Comparison of ENCODE assay signal across 8 cellular contexts in the genomic region with DNA sequence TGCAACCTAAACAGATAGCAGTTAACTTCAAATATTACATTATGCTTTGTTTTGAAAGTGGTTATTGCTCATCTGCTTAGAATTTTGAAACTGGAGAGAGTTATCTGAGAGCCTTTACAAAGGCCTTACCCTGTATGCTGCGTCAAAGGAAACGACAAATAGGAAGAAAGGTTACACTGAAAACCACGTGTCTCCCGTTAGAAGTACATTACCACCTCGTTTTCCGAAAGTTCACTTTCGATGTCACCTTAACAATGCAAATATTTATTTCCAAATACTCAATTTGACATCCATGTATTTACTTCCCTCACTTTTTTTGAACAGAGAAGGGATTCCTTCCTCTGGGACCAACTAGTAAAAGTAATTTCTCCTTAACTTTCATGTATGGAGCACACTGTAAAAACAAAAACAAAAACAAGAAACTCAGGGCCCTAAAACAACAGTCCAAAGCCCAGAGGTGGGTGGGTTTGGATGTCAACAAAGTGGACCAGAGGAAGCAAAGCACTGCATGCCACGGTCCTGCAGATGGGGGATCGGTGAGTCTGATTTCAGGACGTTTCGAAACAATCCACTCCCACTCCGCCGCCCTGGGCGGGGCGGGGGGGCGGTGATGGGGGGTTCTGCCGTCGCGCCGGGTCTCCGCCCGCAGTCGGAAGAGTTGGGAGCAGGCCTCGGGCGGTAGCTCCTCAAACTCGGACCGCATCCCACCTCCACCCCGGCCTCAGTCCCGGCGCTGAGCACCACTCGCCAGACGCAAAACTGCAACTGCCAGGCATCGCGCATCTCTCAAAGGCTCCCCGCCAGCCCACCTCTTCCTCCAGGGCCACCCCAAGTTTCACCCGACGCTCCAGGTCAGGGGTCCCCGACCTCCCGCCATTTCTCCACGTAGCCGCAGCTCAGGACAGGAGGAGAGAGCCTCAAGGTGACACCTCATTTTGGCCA. TPM values are rescaled to one million over a fixed set of nuclear protein-coding genes. Genes with fewer than 3 reads are reported as not detected.
DNase-seq lines count a peak whose midpoint lies in the region; ATAC-seq and TF ChIP-seq lines count a peak whose summit lies in the region.

No MANE protein-coding gene starts in this region.

- H3K27me3 Mint-ChIP-seq in CD4-positive, alpha-beta T cell: no peaks in the 10 kb centered on the region

- peaks cover 2% of the 10 kb centered on the region for H3K9me3 Mint-ChIP-seq in CD4-positive, alpha-beta T cell

- intact Hi-C loops in CD4-positive, alpha-beta T cell (cut with DNase I, micrococcal nuclease): loop anchor here (1.0 to 10.0 kb wide), 12 partner anchors 124 to 1199 kb away; a partner anchor contains a TSS
- intact Hi-C loops in left ventricle myocardium inferior (cut with micrococcal nuclease) (no loop called here), psoas muscle (cut with DNase I) (loop anchor here in 1 of 2 donors (5.0 kb wide), 1 partner anchor 201 kb away; a partner anchor contains a TSS)

- no peaks in the 10 kb centered on the region for H3K9me3 ChIP-seq in CD4-positive, alpha-beta T cell (ENCODE audit: control insufficient read depth, low read length)
- no peaks in the 10 kb centered on the region for H3K9me3 ChIP-seq in left ventricle myocardium inferior (replicated peaks)
- no peaks in the 10 kb centered on the region for H3K9me3 ChIP-seq in psoas muscle

- TF ChIP-seq CTCF in CD4-positive, alpha-beta T cell (IDR thresholded peaks at IDR 0.05): no peak
- TF ChIP-seq CTCF in left ventricle myocardium inferior (IDR thresholded peaks at IDR 0.05; ENCODE audit: borderline replicate concordance) (no peak), psoas muscle (IDR thresholded peaks at IDR 0.05) (no peak)

- H3K27ac ChIP-seq in CD4-positive, alpha-beta T cell (ENCODE audit: low read depth, low read length): peak overlapping the region; percentile 96
- peak overlapping the region; percentile 81 for H3K27ac ChIP-seq in adipose tissue (ENCODE audit: low read depth, low read length)
- H3K27ac ChIP-seq in left ventricle myocardium inferior (replicated peaks): peak overlapping the region; percentile 95
- peak overlapping the region; percentile 93 for H3K27ac ChIP-seq in psoas muscle

- 1% methylated on average over 40 to 41 of the region's 41 CpGs for WGBS in adipose tissue, 3 donors
- WGBS in psoas muscle, 3 donors: 0 to 1% (median 0%) methylated on average over 38 to 41 of the region's 41 CpGs

- CTCF ChIA-PET in CD4-positive, alpha-beta T cell (lab: Charles Lee): no interaction called here

- H3K36me3 Mint-ChIP-seq in CD4-positive, alpha-beta T cell (ENCODE audit: low read depth): peaks cover 32% of the 10 kb centered on the region

- ATAC-seq in CD4-positive, alpha-beta T cell (ENCODE audit: poor library complexity): peak; percentile 33
- peak; percentile 20 for ATAC-seq in GM19438 (IDR thresholded peaks at IDR 0.05; ENCODE audit: low read depth, unreplicated experiment)
- ATAC-seq in psoas muscle: peak; percentile 16 to 58 (median 18)

- H3K4me1 ChIP-seq in left ventricle myocardium inferior (peaks cover 37% of the 10 kb centered on the region), psoas muscle (peaks cover 29% of the 10 kb centered on the region)

- peak overlapping the region; percentile 93 for H3K4me3 Mint-ChIP-seq in CD4-positive, alpha-beta T cell

- H3K4me1 Mint-ChIP-seq in CD4-positive, alpha-beta T cell (ENCODE audit: low read depth): peaks cover 55% of the 10 kb centered on the region

- H3K27ac Mint-ChIP-seq in CD4-positive, alpha-beta T cell: peak overlapping the region; percentile 98

- POLR2A ChIA-PET in CD4-positive, alpha-beta T cell (lab: Charles Lee): interaction anchor here (0.7 to 3.7 kb wide), 14 partner anchors 8 to 1196 kb away, joined by 3 to 36 read pairs (median 6); a partner anchor contains a TSS

- H3K27me3 ChIP-seq in CD4-positive, alpha-beta T cell (ENCODE audit: control insufficient read depth, insufficient read depth, low read length): no peaks in the 10 kb centered on the region
- no peaks in the 10 kb centered on the region for H3K27me3 ChIP-seq in left ventricle myocardium inferior (ENCODE audit: low read depth)
- no peaks in the 10 kb centered on the region for H3K27me3 ChIP-seq in psoas muscle (ENCODE audit: insufficient read depth in 3 of 3, low read length in 2 of 3)

- DNase-seq in CD4-positive, alpha-beta T cell: peak; percentile 42 to 67 (median 48)
- DNase-seq in HT-29 (ENCODE audit: low spot score) (peak; percentile 51), SW480 (ENCODE audit: low spot score) (peak; percentile 54), left ventricle myocardium inferior (peak; percentile 46), psoas muscle (peak; percentile 63 to 77), NCI-H1048 (lab: John Stamatoyannopoulos, UW) (no peak)

- H3K36me3 ChIP-seq in left ventricle myocardium inferior (no peaks in the 10 kb centered on the region), psoas muscle (ENCODE audit: insufficient read depth in 1 of 2, low read depth in 1 of 2) (no peaks in the 10 kb centered on the region)

- H3K4me3 ChIP-seq in left ventricle myocardium inferior: peak overlapping the region; percentile 92
- peak overlapping the region; percentile 97 for H3K4me3 ChIP-seq in psoas muscle

RNA-seq across cellular contexts. Expression of a gene that starts 0.8 kb away (rescaled TPM):
- total RNA-seq in CD4-positive, alpha-beta T cell: 10 to 100 TPM; 30.8 to 34.0 TPM
- total RNA-seq in HT-29 (2014; rRNA removed; shearing (Covaris generic)): 38.5 and 41.3 TPM in 2 replicates
- polyA plus RNA-seq in adipose tissue (10 to 100 TPM; 12.8 to 21.4 (median 17.8) TPM), psoas muscle (10 to 100 TPM; 11.7 to 19.2 (median 13.9) TPM)
- total RNA-seq in left ventricle myocardium inferior (6.1 TPM), psoas muscle (10 to 100 TPM in 3 of 4 donors, 1 to 10 TPM in 1; 5.7 to 13.5 (median 11.8) TPM)

RNA-seq across cellular contexts. Expression of a gene that starts 10.2 kb away (rescaled TPM):
- 1 to 10 TPM in 1 of 2 experiments, under 1 TPM in 1; 0.91 to 1.4 TPM for total RNA-seq in CD4-positive, alpha-beta T cell
- not detected in 2 replicates for total RNA-seq in HT-29 (2014; rRNA removed; shearing (Covaris generic))
- polyA plus RNA-seq in adipose tissue (1 to 10 TPM in 1 of 3 donors, under 1 TPM in 2; 0.22 to 1.3 (median 0.35) TPM), psoas muscle (under 1 TPM; 0.15 to 0.48 (median 0.22) TPM)
- total RNA-seq in left ventricle myocardium inferior (0.58 TPM), psoas muscle (under 1 TPM; 0.30 to 0.60 (median 0.46) TPM)
